16 cellular contexts compared by ENCODE assay signal in genomic region chr7:145016068-145016467, GRCh38.
DNase-seq lines count a peak whose midpoint lies in the region; FAIRE-seq and TF ChIP-seq lines count a peak whose summit lies in the region.
"Had no signal": no experiment of that assay in that cellular context is flagged by ENCODE, and none has a peak within 500 bp of the region (broad histone marks: within the 10 kb centered on the region; RNA-seq: fewer than 3 reads in every experiment).

No MANE protein-coding gene starts in this region.

- DNase-seq in NCI-H1436 (lab: John Stamatoyannopoulos, UW) = peak; percentile 17
- no peak for DNase-seq in NCI-H1436 treated with DMSO at 0.1 percent for 48 hours (lab: John Stamatoyannopoulos, UW)
- peak; percentile 57 for DNase-seq in NCI-H146 (lab: John Stamatoyannopoulos, UW)
- DNase-seq in SJCRH30 = peak; percentile 21 to 53
- peak; percentile 40 for DNase-seq in urothelium cell line (ENCODE audit: low spot score)
- no peak for DNase-seq in KG1 (lab: John Stamatoyannopoulos, UW)
- no peak for DNase-seq in esophagus squamous epithelium (lab: John Stamatoyannopoulos, UW)
- DNase-seq in activated effector memory CD4-positive, alpha-beta T cell treated with Interleukin-2 at 50 U/mL for 16 hours = no peak
- DNase-seq: activated CD4-positive, alpha-beta T cell treated with anti-CD3 and anti-CD28 coated beads, Interleukin-2, amount 50 U/mL, for 1 hour; activated T-cell treated with anti-CD3 and anti-CD28 coated beads for 4 hours; mesenchymal stem cell; stimulated activated CD4-positive, alpha-beta T cell treated with anti-CD3 and anti-CD28 coated beads, Interleukin-12 subunit alpha, Interleukin-12 subunit beta, amount 100 ng/mL, for 4 hours had no signal

- FAIRE-seq in urothelium cell line (lab: Jason Lieb, UNC) = no peak
- FAIRE-seq: A549, GM12891, islet of Langerhans had no signal

- no peaks in the 10 kb centered on the region; the same call in 1 of the 2 replicates for H3K4me1 ChIP-seq in SJCRH30
- H3K4me1 ChIP-seq in esophagus squamous epithelium = no peaks in the 10 kb centered on the region
- H3K4me1 ChIP-seq: A549, tibial nerve had no signal

- 44 to 46% methylated on average over 3 of the region's 3 CpGs for WGBS in esophagus squamous epithelium, 2 donors

- H3K27me3 ChIP-seq in SJCRH30 (no peaks in the 10 kb centered on the region), esophagus squamous epithelium (no peaks in the 10 kb centered on the region)
- H3K27me3 ChIP-seq: tibial nerve had no signal

- TF ChIP-seq POLR2A in esophagus squamous epithelium (IDR thresholded peaks at IDR 0.05) = no peak

- H3K36me3 ChIP-seq in SJCRH30 (peaks cover 2% of the 10 kb centered on the region; the same call in 1 of the 2 replicates), esophagus squamous epithelium (no peaks in the 10 kb centered on the region)
- H3K36me3 ChIP-seq: tibial nerve had no signal

- no peak for TF ChIP-seq CTCF in esophagus squamous epithelium (IDR thresholded peaks at IDR 0.05)

- H3K27ac ChIP-seq in SJCRH30 (no peak overlapping the region), esophagus squamous epithelium (no peak overlapping the region)
- H3K27ac ChIP-seq: A549, tibial nerve had no signal

- no peak overlapping the region for H3K4me3 ChIP-seq in SJCRH30
- no peak overlapping the region for H3K4me3 ChIP-seq in esophagus squamous epithelium
- H3K4me3 ChIP-seq: A549, tibial nerve had no signal

- H3K9me3 ChIP-seq in SJCRH30 (replicated peaks) (no peaks in the 10 kb centered on the region), esophagus squamous epithelium (no peaks in the 10 kb centered on the region)
- H3K9me3 ChIP-seq: A549, tibial nerve had no signal

- intact Hi-C loops in esophagus squamous epithelium (cut with DNase I) = no loop called here

Comparison
In these comparisons a context has a peak if more than half of its experiments do, and no peak if none do; other contexts are left out.
1. DNase-seq: peak in NCI-H1436 (single experiment), NCI-H146 (single experiment), SJCRH30 (2 of 2) and urothelium cell line (single experiment); none in NCI-H1436 treated with DMSO at 0.1 percent for 48 hours (single experiment), KG1 (single experiment), esophagus squamous epithelium (single experiment) and activated effector memory CD4-positive, alpha-beta T cell treated with Interleukin-2 at 50 U/mL for 16 hours (single experiment).